In the genomic region with DNA sequence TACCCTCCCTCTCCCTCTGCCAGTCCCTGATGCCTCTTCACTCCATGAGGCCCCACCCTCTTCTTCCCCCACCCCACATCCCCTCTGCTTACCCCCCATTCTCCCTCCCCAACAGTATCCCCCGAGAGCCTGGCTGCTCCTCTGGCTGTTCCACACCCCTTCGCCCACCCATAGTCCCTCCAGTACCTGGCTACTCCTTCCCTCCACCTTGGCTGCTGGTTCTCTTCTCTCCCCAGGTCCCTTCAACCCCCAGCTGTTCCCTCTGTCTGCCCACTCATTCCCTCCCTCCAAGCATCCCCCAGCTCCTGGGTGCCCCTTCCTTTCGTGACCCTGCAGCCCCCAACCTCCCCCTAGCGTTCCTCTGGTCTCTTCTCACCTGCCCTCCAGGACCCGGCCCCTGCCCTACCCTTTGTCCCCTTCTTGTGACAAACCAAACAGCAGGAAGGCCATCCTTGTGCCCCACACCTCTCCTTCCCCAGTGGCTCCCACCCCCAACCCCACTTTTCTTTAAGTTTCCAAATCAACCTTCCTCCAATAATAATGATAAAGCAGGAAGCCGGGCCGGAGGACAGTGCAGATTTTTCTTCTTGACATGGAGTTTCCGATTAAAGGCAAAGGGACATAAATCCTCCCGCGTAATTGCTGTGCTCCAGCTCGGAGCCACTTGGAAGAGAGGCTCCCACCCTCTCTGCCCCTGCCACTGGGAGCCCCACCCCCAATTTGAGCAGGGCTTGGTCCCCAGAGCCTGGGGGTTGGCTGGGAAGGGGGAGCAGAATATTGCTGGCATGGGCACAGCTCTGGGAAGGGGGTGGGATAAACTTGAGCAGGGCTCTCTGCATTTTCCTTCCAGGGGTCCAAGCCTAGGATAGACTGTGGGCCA, we compare ENCODE assay signal across 30 cellular contexts.
"Had no signal": no experiment of that assay in that cellular context is flagged by ENCODE, and none has a peak within 500 bp of the region (broad histone marks: within the 10 kb centered on the region; RNA-seq: fewer than 3 reads in every experiment).

No MANE protein-coding gene starts in this region.

- DNase-seq: activated CD4-positive, alpha-beta memory T cell treated with anti-CD3 and anti-CD28 coated beads, Interleukin-2, amount 10 ng/mL, durations not matched to agents 7 days and 5 days; activated CD4-positive, alpha-beta T cell treated with anti-CD3 and anti-CD28 coated beads for 1 hour; activated CD4-positive, alpha-beta T cell treated with anti-CD3 and anti-CD28 coated beads for 48 hours; activated CD4-positive, CD25-positive, alpha-beta regulatory T cell; activated CD8-positive, alpha-beta memory T cell treated with anti-CD3 and anti-CD28 coated beads for 24 hours; activated CD8-positive, alpha-beta memory T cell treated with anti-CD3 and anti-CD28 coated beads, Interleukin-2, amount 10 ng/mL, durations not matched to agents 7 days and 5 days; activated CD8-positive, alpha-beta memory T cell treated with anti-CD3 and anti-CD28 coated beads, Interleukin-2, amount 50 U/mL, for 48 hours; activated effector memory CD4-positive, alpha-beta T cell treated with Interleukin-2 at 50 U/mL for 16 hours; activated naive CD4-positive, alpha-beta T cell treated with anti-CD3 and anti-CD28 coated beads, Interleukin-2, amount 10 ng/mL, durations not matched to agents 7 days and 5 days; activated naive CD8-positive, alpha-beta T cell treated with anti-CD3 and anti-CD28 coated beads, Interleukin-2, amount 50 U/mL, for 24 hours; activated T-cell treated with anti-CD3 and anti-CD28 coated beads, Interleukin-2, amount 50 U/mL, for 48 hours; anterior cingulate cortex; caudate nucleus; cerebellar nuclear complex; Kasumi-1; KG1; MG63; NCI-H1048; NCI-H1105 treated with DMSO at 0.1 percent for 48 hours; NCI-H1436; NCI-H1694; NCI-H1930; NCI-H2081 treated with DMSO at 0.1 percent for 48 hours; NCI-H510A; NCI-H526; NK-92 treated with Interleukin-12 subunit alpha and Interleukin-12 subunit beta, amount 100 ng/mL, for 24 hours; OCI-M1; Right ventricle myocardium superior had no signal

- H3K27ac Mint-ChIP-seq: activated CD4-positive, alpha-beta memory T cell treated with anti-CD3 and anti-CD28 coated beads, Interleukin-2, amount 10 ng/mL, durations not matched to agents 7 days and 5 days; activated CD8-positive, alpha-beta memory T cell treated with anti-CD3 and anti-CD28 coated beads, Interleukin-2, amount 10 ng/mL, durations not matched to agents 7 days and 5 days; activated naive CD4-positive, alpha-beta T cell treated with anti-CD3 and anti-CD28 coated beads, Interleukin-2, amount 10 ng/mL, durations not matched to agents 7 days and 5 days; activated naive CD8-positive, alpha-beta T cell; activated naive CD8-positive, alpha-beta T cell treated with anti-CD3 and anti-CD28 coated beads, Interleukin-2, amount 50 U/mL, for 24 hours; brain had no signal

- H3K27me3 ChIP-seq: MG63 had no signal

- H3K4me3 ChIP-seq: MG63 had no signal

- H3K36me3 Mint-ChIP-seq: activated CD8-positive, alpha-beta memory T cell treated with anti-CD3 and anti-CD28 coated beads, Interleukin-2, amount 10 ng/mL, durations not matched to agents 7 days and 5 days; activated naive CD4-positive, alpha-beta T cell treated with anti-CD3 and anti-CD28 coated beads, Interleukin-2, amount 10 ng/mL, durations not matched to agents 7 days and 5 days; activated naive CD8-positive, alpha-beta T cell; brain had no signal

- H3K4me1 Mint-ChIP-seq: activated CD4-positive, alpha-beta memory T cell treated with anti-CD3 and anti-CD28 coated beads, Interleukin-2, amount 10 ng/mL, durations not matched to agents 7 days and 5 days; activated CD8-positive, alpha-beta memory T cell treated with anti-CD3 and anti-CD28 coated beads, Interleukin-2, amount 10 ng/mL, durations not matched to agents 7 days and 5 days; activated naive CD4-positive, alpha-beta T cell treated with anti-CD3 and anti-CD28 coated beads, Interleukin-2, amount 10 ng/mL, durations not matched to agents 7 days and 5 days; activated naive CD8-positive, alpha-beta T cell treated with anti-CD3 and anti-CD28 coated beads, Interleukin-2, amount 50 U/mL, for 24 hours had no signal

- H3K4me3 Mint-ChIP-seq: activated CD4-positive, alpha-beta memory T cell treated with anti-CD3 and anti-CD28 coated beads, Interleukin-2, amount 10 ng/mL, durations not matched to agents 7 days and 5 days; activated CD8-positive, alpha-beta memory T cell treated with anti-CD3 and anti-CD28 coated beads, Interleukin-2, amount 10 ng/mL, durations not matched to agents 7 days and 5 days; activated naive CD4-positive, alpha-beta T cell treated with anti-CD3 and anti-CD28 coated beads, Interleukin-2, amount 10 ng/mL, durations not matched to agents 7 days and 5 days; activated naive CD8-positive, alpha-beta T cell; activated naive CD8-positive, alpha-beta T cell treated with anti-CD3 and anti-CD28 coated beads, Interleukin-2, amount 50 U/mL, for 24 hours; brain had no signal

- H3K9me3 ChIP-seq: MG63 had no signal

- ATAC-seq: activated CD8-positive, alpha-beta memory T cell treated with anti-CD3 and anti-CD28 coated beads, Interleukin-2, amount 10 ng/mL, durations not matched to agents 7 days and 5 days; activated naive CD8-positive, alpha-beta T cell treated with anti-CD3 and anti-CD28 coated beads, Interleukin-2, amount 50 U/mL, for 24 hours had no signal

- H3K9me3 Mint-ChIP-seq: activated CD4-positive, alpha-beta memory T cell treated with anti-CD3 and anti-CD28 coated beads, Interleukin-2, amount 10 ng/mL, durations not matched to agents 7 days and 5 days; activated naive CD4-positive, alpha-beta T cell treated with anti-CD3 and anti-CD28 coated beads, Interleukin-2, amount 10 ng/mL, durations not matched to agents 7 days and 5 days; activated naive CD8-positive, alpha-beta T cell treated with anti-CD3 and anti-CD28 coated beads, Interleukin-2, amount 50 U/mL, for 24 hours had no signal

- H3K36me3 ChIP-seq: MG63 had no signal
